In genomic region chr1:61579815-61580214, GRCh38 we compare ENCODE assay signal across 18 cellular contexts.
DNase-seq lines count a peak whose midpoint lies in the region; ATAC-seq and TF ChIP-seq lines count a peak whose summit lies in the region.
"Had no signal": no experiment of that assay in that cellular context is flagged by ENCODE, and none has a peak within 500 bp of the region (broad histone marks: within the 10 kb centered on the region; RNA-seq: fewer than 3 reads in every experiment).

No MANE protein-coding gene starts in this region.

- H3K4me1 ChIP-seq in left ventricle myocardium inferior = no peaks in the 10 kb centered on the region
- H3K4me1 ChIP-seq: BLaER1, HAP-1 had no signal

- H3K4me3 Mint-ChIP-seq in brain (no peak overlapping the region), osteocyte (ENCODE audit: unreplicated experiment) (no peak overlapping the region), progenitor cell of endocrine pancreas (ENCODE audit: low read depth) (no peak overlapping the region)
- H3K4me3 Mint-ChIP-seq: CD14-positive monocyte; CD4-positive, alpha-beta memory T cell had no signal

- H3K27ac Mint-ChIP-seq in brain = peak overlapping the region in 3 of 5 experiments; percentile 6 to 11 (median 11)
- H3K27ac Mint-ChIP-seq in osteocyte (ENCODE audit: unreplicated experiment) = peak overlapping the region; percentile 4
- H3K27ac Mint-ChIP-seq in progenitor cell of endocrine pancreas = no peak overlapping the region
- H3K27ac Mint-ChIP-seq: CD14-positive monocyte; CD4-positive, alpha-beta memory T cell had no signal

- H3K4me1 Mint-ChIP-seq in brain (no peaks in the 10 kb centered on the region), osteocyte (ENCODE audit: unreplicated experiment) (peaks cover 19% of the 10 kb centered on the region), progenitor cell of endocrine pancreas (ENCODE audit: low read depth) (no peaks in the 10 kb centered on the region)
- H3K4me1 Mint-ChIP-seq: CD14-positive monocyte; CD4-positive, alpha-beta memory T cell had no signal

- no peaks in the 10 kb centered on the region for H3K36me3 Mint-ChIP-seq in brain
- peaks cover 6% of the 10 kb centered on the region for H3K36me3 Mint-ChIP-seq in osteocyte (ENCODE audit: unreplicated experiment)
- no peaks in the 10 kb centered on the region for H3K36me3 Mint-ChIP-seq in progenitor cell of endocrine pancreas (ENCODE audit: insufficient read depth)
- H3K36me3 Mint-ChIP-seq: CD14-positive monocyte; CD4-positive, alpha-beta memory T cell had no signal

- H3K4me3 ChIP-seq in left ventricle myocardium inferior = no peak overlapping the region
- H3K4me3 ChIP-seq: BLaER1, GM12878, GM23248, HAP-1 had no signal

- no peaks in the 10 kb centered on the region for H3K36me3 ChIP-seq in left ventricle myocardium inferior
- H3K36me3 ChIP-seq: BLaER1, HAP-1 had no signal

- no peak for DNase-seq in Right ventricle myocardium superior
- no peak for DNase-seq in left cardiac atrium
- no peak for DNase-seq in left ventricle myocardium inferior
- DNase-seq in osteocyte (ENCODE audit: extremely low spot score, unreplicated experiment) = no peak
- DNase-seq in NCI-H524 treated with DMSO at 0.1 percent for 48 hours (lab: John Stamatoyannopoulos, UW) = no peak
- DNase-seq in progenitor cell of endocrine pancreas (ENCODE audit: low spot score, unreplicated experiment) = no peak
- DNase-seq: 8988T; CD4-positive, alpha-beta memory T cell; DMS153; DMS79 treated with DMSO at 0.1 percent for 48 hours; EL; GM23248 had no signal

- TF ChIP-seq CTCF in brain (conservative IDR thresholded peaks at IDR 0.05) (no peak), left ventricle myocardium inferior (IDR thresholded peaks at IDR 0.05; ENCODE audit: borderline replicate concordance) (no peak), osteocyte (IDR thresholded peaks at IDR 0.05) (no peak), progenitor cell of endocrine pancreas (IDR thresholded peaks at IDR 0.05; ENCODE audit: unreplicated experiment) (no peak)

- no peaks in the 10 kb centered on the region for H3K27me3 ChIP-seq in left ventricle myocardium inferior (ENCODE audit: low read depth)
- H3K27me3 ChIP-seq: BLaER1 had no signal

- H3K27me3 Mint-ChIP-seq in brain (peaks cover 4% of the 10 kb centered on the region), osteocyte (ENCODE audit: unreplicated experiment) (peaks cover 28% of the 10 kb centered on the region), progenitor cell of endocrine pancreas (peaks cover 4% of the 10 kb centered on the region)

- intact Hi-C loops in Right ventricle myocardium superior (cut with DNase I) = loop anchor here (10.0 kb wide), 1 partner anchor 95 kb away; no protein-coding TSS in a partner anchor
- intact Hi-C loops in left cardiac atrium (cut with DNase I) = no loop called here
- intact Hi-C loops in left ventricle myocardium inferior (cut with micrococcal nuclease) = no loop called here

- H3K9me3 ChIP-seq in left ventricle myocardium inferior (replicated peaks) = no peaks in the 10 kb centered on the region
- H3K9me3 ChIP-seq: BLaER1, HAP-1 had no signal

- H3K27ac ChIP-seq in left ventricle myocardium inferior (replicated peaks) = peak overlapping the region; percentile 51
- H3K27ac ChIP-seq: BLaER1, GM23248 had no signal

- ATAC-seq in Right ventricle myocardium superior (ENCODE audit: poor library complexity) (peak; percentile 46), left cardiac atrium (no peak), GM19023 (IDR thresholded peaks at IDR 0.05; ENCODE audit: unreplicated experiment) (no peak)
- ATAC-seq: GM12878 had no signal

- H3K9me3 Mint-ChIP-seq in brain (peaks cover 6 to 19% (median 7%) of the 10 kb centered on the region in 5 experiments), osteocyte (ENCODE audit: unreplicated experiment) (peaks cover 4% of the 10 kb centered on the region), progenitor cell of endocrine pancreas (ENCODE audit: low read depth) (peaks cover 2% of the 10 kb centered on the region)
